In genomic region chr5:108685448-108686216, GRCh38 we compare ENCODE assay signal across 1 cellular context.
TF ChIP-seq lines count a peak whose summit lies in the region.
"Not testable (repeated sequence)": the region's sequence is repeated elsewhere in the genome, so short reads cannot be mapped to it uniquely, and the experiment has no call there.

No MANE protein-coding gene starts in this region.

TF ChIP-seq in HepG2, 621 proteins besides CTCF, POLR2A, EP300 and RAD21 (continued from another document):
- TF ChIP-seq FOXP4 (CRISPR knock-in tag; IDR thresholded peaks at IDR 0.05) (peak; percentile 40; the same call in 1 of the 2 replicates), ZNF292 (CRISPR knock-in tag; IDR thresholded peaks at IDR 0.05; ENCODE audit: borderline replicate concordance, low read depth) (peak; percentile 85; the same call in 1 of the 2 replicates), HNF4G (IDR thresholded peaks at IDR 0.05; ENCODE audit: borderline replicate concordance, low read depth, low read length) (peak; percentile 23; the same call in 1 of the 2 replicates), ZBTB38 (CRISPR knock-in tag; IDR thresholded peaks at IDR 0.05) (0 out of 2 replicates have a peak, but pooled peaks have one; percentile 40), REPIN1 (CRISPR knock-in tag; IDR thresholded peaks at IDR 0.05; ENCODE audit: borderline replicate concordance, low read depth) (peak; percentile 46; the same call in 1 of the 2 replicates), GABPB1 (CRISPR knock-in tag; IDR thresholded peaks at IDR 0.05) (peak; percentile 27; the same call in 1 of the 2 replicates), NONO (CRISPR knock-in tag; conservative IDR thresholded peaks at IDR 0.05) (peak; percentile 52; the same call in 1 of the 2 replicates), SOX6 (CRISPR knock-in tag; IDR thresholded peaks at IDR 0.05) (peak; percentile 43; the same call in 1 of the 2 replicates), PAXIP1 (CRISPR knock-in tag; conservative IDR thresholded peaks at IDR 0.05) (peak; percentile 68), RARA (CRISPR knock-in tag; IDR thresholded peaks at IDR 0.05) (peak; percentile 30; the same call in 1 of the 2 replicates), REL (CRISPR knock-in tag; conservative IDR thresholded peaks at IDR 0.05) (0 out of 2 replicates have a peak, but pooled peaks have one; percentile 34)
- TF ChIP-seq HNF4G (CRISPR knock-in tag; IDR thresholded peaks at IDR 0.05; ENCODE audit: borderline replicate concordance, low read depth); NONO (IDR thresholded peaks at IDR 0.05); SOX6 (IDR thresholded peaks at IDR 0.05): not testable (repeated sequence)
